16 cellular contexts compared by ENCODE assay signal in the genomic region with DNA sequence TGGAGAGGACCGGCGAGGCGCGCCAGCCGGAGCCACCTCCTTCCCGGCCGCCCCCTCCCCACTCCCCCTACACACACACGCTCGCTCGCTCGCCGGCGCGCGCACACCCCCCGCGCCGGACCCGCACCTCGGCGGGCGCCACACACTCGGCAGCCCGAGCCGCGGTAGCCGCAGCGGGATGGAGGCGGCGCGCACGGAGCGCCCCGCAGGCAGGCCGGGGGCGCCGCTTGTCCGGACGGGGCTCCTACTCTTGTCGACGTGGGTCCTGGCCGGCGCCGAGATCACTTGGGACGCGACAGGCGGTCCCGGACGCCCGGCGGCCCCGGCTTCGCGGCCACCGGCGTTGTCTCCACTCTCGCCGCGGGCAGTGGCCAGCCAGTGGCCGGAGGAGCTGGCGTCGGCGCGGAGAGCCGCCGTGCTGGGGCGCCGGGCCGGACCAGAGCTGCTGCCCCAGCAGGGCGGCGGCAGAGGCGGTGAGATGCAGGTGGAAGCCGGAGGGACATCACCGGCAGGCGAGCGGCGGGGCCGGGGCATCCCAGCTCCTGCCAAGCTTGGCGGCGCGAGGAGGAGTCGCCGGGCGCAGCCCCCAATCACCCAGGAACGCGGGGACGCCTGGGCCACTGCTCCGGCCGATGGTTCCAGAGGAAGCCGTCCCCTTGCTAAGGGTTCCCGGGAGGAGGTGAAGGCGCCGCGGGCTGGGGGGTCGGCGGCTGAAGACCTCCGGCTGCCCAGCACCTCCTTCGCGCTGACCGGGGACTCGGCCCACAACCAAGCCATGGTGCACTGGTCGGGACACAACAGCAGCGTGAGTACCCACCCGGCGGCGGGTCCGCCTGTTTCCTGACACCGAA. TPM values are rescaled to one million over a fixed set of nuclear protein-coding genes. Genes with fewer than 3 reads are reported as not detected.
DNase-seq lines count a peak whose midpoint lies in the region; ATAC-seq, FAIRE-seq and TF ChIP-seq lines count a peak whose summit lies in the region.
"Had no signal": no experiment of that assay in that cellular context is flagged by ENCODE, and none has a peak within 500 bp of the region (broad histone marks: within the 10 kb centered on the region; RNA-seq: fewer than 3 reads in every experiment).

A gene (plus strand): TSS at position 141 of the 851 bp plus-strand sequence.

- no peak for TF ChIP-seq CTCF in A549 (IDR thresholded peaks at IDR 0.05)
- TF ChIP-seq CTCF in H1 (IDR thresholded peaks at IDR 0.05; ENCODE audit: control extremely low read depth in 1 of 3, insufficient read depth in 1 of 3, low read depth in 1 of 3, low read length in 3 of 3): no peak
- no peak for TF ChIP-seq CTCF in nephron progenitor cell (IDR thresholded peaks at IDR 0.05)

- peak within 1 kb of the TSS; percentile 88 for H3K4me2 ChIP-seq in A549
- no peak within 1 kb of the TSS for H3K4me2 ChIP-seq in GM23248 (ENCODE audit: unreplicated experiment)
- H3K4me2 ChIP-seq in H1 (ENCODE audit: insufficient read depth in 1 of 2, low read depth in 2 of 2, low read length in 2 of 2): peak within 1 kb of the TSS; percentile 69 to 98

- peak; percentile 17 to 32; a peak in 4 of 6 replicates for ATAC-seq in A549
- no peak for ATAC-seq in GM18861 (IDR thresholded peaks at IDR 0.05; ENCODE audit: unreplicated experiment)
- no peak for ATAC-seq in GM19452 (IDR thresholded peaks at IDR 0.05; ENCODE audit: unreplicated experiment)
- ATAC-seq: body of pancreas had no signal

- POLR2A ChIA-PET in A549 (lab: Yijun Ruan, JAX) (no interaction called here), H1 (lab: Charles Lee; ENCODE audit: partially characterized antibody) (no interaction called here)

- no peaks in the 10 kb centered on the region for H3F3A ChIP-seq in GM23248 (ENCODE audit: insufficient read depth)

- no peak within 1 kb of the TSS for H2BK120ac ChIP-seq in H1 (replicated peaks; ENCODE audit: low read depth, low read length)

- no peak within 1 kb of the TSS for H3K27ac Mint-ChIP-seq in nephron progenitor cell

- H3K9me3 ChIP-seq in A549 (no peaks in the 10 kb centered on the region), GM23248 (ENCODE audit: low read depth) (no peaks in the 10 kb centered on the region), H1 (ENCODE audit: insufficient read depth in 2 of 2, low read depth in 1 of 2, low read length in 1 of 2) (no peaks in the 10 kb centered on the region)
- H3K9me3 ChIP-seq in effector memory CD4-positive, alpha-beta T cell (ENCODE audit: control insufficient read depth, low read length): no peaks in the 10 kb centered on the region
- H3K9me3 ChIP-seq: body of pancreas had no signal

- no peak within 1 kb of the TSS for H3K18ac ChIP-seq in H1 (ENCODE audit: extremely low read depth, low read length)

- H3K23me2 ChIP-seq in H1 (ENCODE audit: low read depth, low read length): peaks cover 30% of the 10 kb centered on the region

- H2BK15ac ChIP-seq in H1 (ENCODE audit: low read length): no peak within 1 kb of the TSS

- no peak within 1 kb of the TSS for H3K23ac ChIP-seq in H1 (ENCODE audit: insufficient read length)

- no peaks in the 10 kb centered on the region for H3K36me3 ChIP-seq in GM23248 (ENCODE audit: low read depth)
- H3K36me3 ChIP-seq in H1 (ENCODE audit: control insufficient read depth in 2 of 4, insufficient read depth in 4 of 4, low read length in 3 of 4): peaks cover 0 to 4% (median 0%) of the 10 kb centered on the region in 4 experiments; a peak in 1 of 8 replicates
- H3K36me3 ChIP-seq in effector memory CD4-positive, alpha-beta T cell (ENCODE audit: control insufficient read depth, insufficient read depth, low read length): no peaks in the 10 kb centered on the region

- no peaks in the 10 kb centered on the region for H3K36me3 Mint-ChIP-seq in nephron progenitor cell (ENCODE audit: low read depth)

- TF ChIP-seq EP300 in A549 (IDR thresholded peaks at IDR 0.05) (no peak), H1 (IDR thresholded peaks at IDR 0.05; ENCODE audit: borderline replicate concordance in 1 of 2, low read depth in 2 of 2, low read length in 2 of 2) (no peak)

- no peak within 1 kb of the TSS for H3K4ac ChIP-seq in H1 (replicated peaks; ENCODE audit: insufficient read length, low read depth, low read length)

- H3K4me3 ChIP-seq in A549: peak within 1 kb of the TSS; percentile 34
- no peak within 1 kb of the TSS for H3K4me3 ChIP-seq in GM23248
- peak within 1 kb of the TSS; percentile 50 to 71 (median 66) for H3K4me3 ChIP-seq in H1 (ENCODE audit: extremely low read depth in 1 of 4, insufficient read depth in 2 of 4, low read depth in 3 of 4, low read length in 4 of 4)
- H3K4me3 ChIP-seq in effector memory CD4-positive, alpha-beta T cell (ENCODE audit: insufficient read depth, low read depth, low read length, poor library complexity, severe bottlenecking): no peak within 1 kb of the TSS
- H3K4me3 ChIP-seq: body of pancreas had no signal

- peak within 1 kb of the TSS; percentile 84 for H3K4me3 Mint-ChIP-seq in nephron progenitor cell

- no peak within 1 kb of the TSS for H4K91ac ChIP-seq in H1 (replicated peaks; ENCODE audit: insufficient read length, low read length)

- H2BK5ac ChIP-seq in H1 (ENCODE audit: low read depth, low read length): no peak within 1 kb of the TSS

- H3K9me3 Mint-ChIP-seq in nephron progenitor cell: no peaks in the 10 kb centered on the region

- no peaks in the 10 kb centered on the region for H3K79me2 ChIP-seq in GM23248 (ENCODE audit: insufficient read depth)
- no peaks in the 10 kb centered on the region for H3K79me2 ChIP-seq in H1 (ENCODE audit: control insufficient read depth in 1 of 2, insufficient read depth in 2 of 2, low read length in 2 of 2)

- no peak within 1 kb of the TSS for H4K5ac ChIP-seq in H1 (ENCODE audit: insufficient read length, low read depth, low read length)

- H2AK5ac ChIP-seq in H1 (ENCODE audit: low read depth, low read length): no peak within 1 kb of the TSS

- no peaks in the 10 kb centered on the region for H3K9me2 ChIP-seq in GM23248 (ENCODE audit: insufficient read depth)

- 0 out of 2 replicates have a peak within 1 kb of the TSS, but pooled peaks have one; percentile 39 for H2BK12ac ChIP-seq in H1 (ENCODE audit: low read depth, low read length)

- H3K4me1 ChIP-seq in A549 (peaks cover 27% of the 10 kb centered on the region), GM23248 (ENCODE audit: insufficient read depth) (no peaks in the 10 kb centered on the region), H1 (replicated peaks in 1 of 4; ENCODE audit: control insufficient read depth in 3 of 4, insufficient read depth in 4 of 4, low read length in 3 of 4) (peaks cover 0 to 18% (median 7%) of the 10 kb centered on the region in 4 experiments; a peak in 4 of 7 replicates)
- H3K4me1 ChIP-seq in effector memory CD4-positive, alpha-beta T cell (ENCODE audit: control insufficient read depth, insufficient read depth, low read length, poor library complexity, severe bottlenecking): peaks cover 2% of the 10 kb centered on the region

- TF ChIP-seq RAD21 in A549 (conservative IDR thresholded peaks at IDR 0.05 in 1 of 2, IDR thresholded peaks at IDR 0.05 in 1 of 2) (no peak), H1 (IDR thresholded peaks at IDR 0.05 in 1 of 2, conservative IDR thresholded peaks at IDR 0.05 in 1 of 2; ENCODE audit: low read depth in 2 of 2, low read length in 2 of 2) (no peak; a peak in 1 of 4 replicates)

- no peaks in the 10 kb centered on the region for H3K79me1 ChIP-seq in H1 (ENCODE audit: low read depth, low read length)

- peak within 1 kb of the TSS; percentile 69; the same call in 1 of the 2 replicates for H4K8ac ChIP-seq in H1 (ENCODE audit: extremely low read depth, insufficient read depth, low read length)

- no peak within 1 kb of the TSS for H2BK20ac ChIP-seq in H1 (ENCODE audit: low read length)

- in situ Hi-C loops in GM23248 (cut with MboI): no loop called here

- peaks cover 16% of the 10 kb centered on the region for H3K4me1 Mint-ChIP-seq in nephron progenitor cell

- H3K27me3 ChIP-seq in GM23248 (replicated peaks; ENCODE audit: insufficient read depth): peaks cover 59% of the 10 kb centered on the region
- H3K27me3 ChIP-seq in H1 (replicated peaks in 1 of 4; ENCODE audit: control insufficient read depth in 3 of 4, extremely low read depth in 1 of 4, insufficient read depth in 3 of 4, low read length in 3 of 4): peaks cover 33 to 69% (median 64%) of the 10 kb centered on the region in 4 experiments
- peaks cover 13% of the 10 kb centered on the region for H3K27me3 ChIP-seq in effector memory CD4-positive, alpha-beta T cell (replicated peaks; ENCODE audit: control insufficient read depth, insufficient read depth, low read length, poor library complexity, severe bottlenecking)

- H3K9ac ChIP-seq in GM23248: no peak within 1 kb of the TSS
- peak within 1 kb of the TSS in 1 of 4 experiments; percentile 36; a peak in 1 of 7 replicates for H3K9ac ChIP-seq in H1 (replicated peaks in 1 of 4; ENCODE audit: extremely low read depth in 1 of 4, low read depth in 3 of 4, low read length in 3 of 4)

- no peak within 1 kb of the TSS for H3K27ac ChIP-seq in A549
- H3K27ac ChIP-seq in GM23248: no peak within 1 kb of the TSS
- H3K27ac ChIP-seq in H1 (ENCODE audit: low read depth, low read length): no peak within 1 kb of the TSS
- no peak within 1 kb of the TSS for H3K27ac ChIP-seq in effector memory CD4-positive, alpha-beta T cell (ENCODE audit: insufficient read depth, low read length, poor library complexity, severe bottlenecking)
- H3K27ac ChIP-seq: body of pancreas, C4-2B, HL-60 had no signal

- no peak within 1 kb of the TSS for H3K14ac ChIP-seq in H1 (ENCODE audit: insufficient read length)

- TF ChIP-seq POLR2A in A549 (IDR thresholded peaks at IDR 0.05; ENCODE audit: low read length) (no peak), H1 (IDR thresholded peaks at IDR 0.05; ENCODE audit: control extremely low read depth in 1 of 2, low read depth in 2 of 2, low read length in 2 of 2) (no peak)

- peaks cover 96% of the 10 kb centered on the region for H3K27me3 Mint-ChIP-seq in nephron progenitor cell (ENCODE audit: low read depth, poor library complexity)

- H2AFZ ChIP-seq in GM23248 (no peak within 1 kb of the TSS), H1 (ENCODE audit: low read length) (0 out of 2 replicates have a peak within 1 kb of the TSS, but pooled peaks have one; percentile 63)

- CTCF ChIA-PET in A549 (lab: Yijun Ruan, JAX): no interaction called here
- CTCF ChIA-PET in H1 (lab: Charles Lee; ENCODE audit: partially characterized antibody): interaction anchor here (0.7 to 1.5 kb wide), 5 partner anchors 9 to 285 kb away, joined by 3 to 4 read pairs (median 3); no protein-coding TSS in a partner anchor

- H3K56ac ChIP-seq in H1 (replicated peaks; ENCODE audit: insufficient read length, low read depth, low read length): no peak within 1 kb of the TSS

- no peaks in the 10 kb centered on the region for H4K20me1 ChIP-seq in GM23248 (ENCODE audit: insufficient read depth)
- no peaks in the 10 kb centered on the region for H4K20me1 ChIP-seq in H1 (replicated peaks in 1 of 2; ENCODE audit: control insufficient read depth in 1 of 2, insufficient read depth in 2 of 2, low read length in 2 of 2)

- peak in 1 of 2 experiments; percentile 27 for DNase-seq in A549 (ENCODE audit: low read depth in 1 of 2, low spot score in 1 of 2)
- DNase-seq in GM23248: peak; percentile 32
- peak in 1 of 2 experiments; percentile 73 for DNase-seq in H1 (ENCODE audit: low read depth in 1 of 2, low spot score in 2 of 2)
- DNase-seq in nephron progenitor cell: peak; percentile 59
- DNase-seq in effector memory CD4-positive, alpha-beta T cell: no peak
- DNase-seq in HuH-7.5 (ENCODE audit: low spot score): no peak
- DNase-seq: activated CD8-positive, alpha-beta memory T cell treated with anti-CD3 and anti-CD28 coated beads, Interleukin-2, amount 50 U/mL, for 4 hours; body of pancreas; NCI-H1092 treated with DMSO at 0.1 percent for 48 hours; NK-92 treated with Interleukin-12 subunit alpha and Interleukin-12 subunit beta, amount 100 ng/mL, for 24 hours had no signal

- 9% methylated on average over 22 of the region's 108 CpGs for WGBS in A549 (ENCODE audit: missing lambda C conversion rate)
- WGBS in GM23248 (ENCODE audit: low coverage in 1 of 2, low lambda C conversion rate in 2 of 2, missing lambda C conversion rate in 2 of 2), 2 experiments: 2 to 3% methylated on average over 87 to 108 of the region's 108 CpGs
- 2% methylated on average over 74 of the region's 108 CpGs; no CpG with 5 or more reads in 1 of the 2 experiments for WGBS in H1 (ENCODE audit: extremely low coverage in 1 of 2, insufficient coverage in 1 of 2, insufficient read length in 1 of 2, insufficient replicate concordance in 2 of 2, low coverage in 1 of 2, low lambda C conversion rate in 2 of 2, missing lambda C conversion rate in 1 of 2), 2 experiments

- no peak for FAIRE-seq in A549 (lab: Jason Lieb, UNC)
- FAIRE-seq in H1 (lab: Jason Lieb, UNC): no peak

RNA-seq across cellular contexts. Expression of the gene that starts here (rescaled TPM):
- polyA plus RNA-seq in A549 (2011; rRNA removed) (not detected in 2 replicates), A549 (2017; fragmentation: RNase III; extraction: RNeasy Plus Mini Kit Qiagen cat#74134 plus additional on column Dnase treatment) (not detected in 3 replicates), GM23248 (2016; fragmentation: Nextera tagmentation; extraction: Ambion mirVana) (not detected in 2 replicates), H1 (2011; rRNA removed) (0.25 and 0.26 TPM in 2 replicates)
- polyA plus RNA-seq in A549 (2012; cell fraction: cytosol; rRNA removed): not detected in 2 replicates
- not detected in 2 replicates for polyA plus RNA-seq in A549 (2012; cell fraction: nucleus; rRNA removed)
- polyA minus RNA-seq in A549 (2011; rRNA and poly(A)+ RNA removed): not detected in 2 replicates
- total RNA-seq in GM23248 (2014; rRNA removed; shearing (Covaris generic)): not detected in 2 replicates
- 0.82 and 0.88 TPM in 2 replicates for total RNA-seq in H1 (2021; fragmentation: NEBNext Ultra II Directional; extraction: Animal tissue kit (Norgen Biotek cat#: 25700))
- 0.32 TPM for polyA plus RNA-seq in H1 (2011; cell fraction: cytosol; rRNA removed)
- polyA plus RNA-seq in H1 (2011; cell fraction: nucleus; rRNA removed): 0.67 TPM
- polyA plus RNA-seq in H1 (2012, experiment 1 of 2): 0.20 to 0.30 TPM (median 0.27 TPM) in 4 replicates
- not detected for polyA plus RNA-seq in H1 (2012, experiment 2 of 2)
- 0.49 TPM for polyA plus RNA-seq in H1 (2013, experiment 1 of 2)
- polyA plus RNA-seq in H1 (2013, experiment 2 of 2): 0.52 TPM
- polyA minus RNA-seq in H1 (2011; rRNA and poly(A)+ RNA removed): 0.80 and 1.5 TPM in 2 replicates
- 0.73 TPM for polyA minus RNA-seq in H1 (2011; cell fraction: cytosol; rRNA and poly(A)+ RNA removed)
- 1.9 TPM for polyA minus RNA-seq in H1 (2011; cell fraction: nucleus; rRNA and poly(A)+ RNA removed)
- total RNA-seq: body of pancreas, fibroblast of lung, lung microvascular endothelial cell had no signal
- polyA plus RNA-seq: fibroblast of lung had no signal

Comparison
In these comparisons a context has a peak if more than half of its experiments do, and no peak if none do; other contexts are left out.
1. Peak in ATAC-seq, H3K4me3 ChIP-seq and H3K4me2 ChIP-seq in A549; RNA of the gene not detected or under 1 TPM.
2. Peak in DNase-seq in GM23248; RNA of the gene not detected or under 1 TPM.
3. H3K4me3 ChIP-seq: peak in H1 (4 of 4); none in GM23248 (single experiment) and effector memory CD4-positive, alpha-beta T cell (single experiment).